In the genomic region with DNA sequence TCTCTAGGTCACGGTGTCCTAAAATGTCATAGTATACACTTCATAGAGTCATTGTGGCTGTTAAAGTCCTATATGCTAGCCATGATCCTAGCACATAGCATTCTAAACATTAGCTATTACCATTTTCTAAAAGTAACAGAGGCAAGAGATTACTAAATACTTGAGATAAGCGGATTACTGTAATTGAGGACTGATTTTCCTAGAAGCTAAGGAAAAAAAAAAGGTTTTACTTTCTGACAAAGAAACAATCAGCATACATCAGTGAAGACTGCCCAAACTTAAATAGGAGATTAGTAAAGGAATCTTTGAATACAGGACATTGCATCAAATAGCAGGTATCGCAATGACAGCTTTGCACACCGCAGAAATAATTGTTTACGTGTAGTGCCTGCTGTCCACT, we compare ENCODE assay signal across 20 cellular contexts.
DNase-seq lines count a peak whose midpoint lies in the region; ATAC-seq and TF ChIP-seq lines count a peak whose summit lies in the region.
"Had no signal": no experiment of that assay in that cellular context is flagged by ENCODE, and none has a peak within 500 bp of the region (broad histone marks: within the 10 kb centered on the region; RNA-seq: fewer than 3 reads in every experiment).

No MANE protein-coding gene starts in this region.

- DNase-seq in left ventricle myocardium inferior (no peak), Right ventricle myocardium inferior (ENCODE audit: missing footprints) (no peak), NCI-H524 treated with DMSO at 0.1 percent for 48 hours (lab: John Stamatoyannopoulos, UW) (peak; percentile 74), retinal pigment epithelial cell (ENCODE audit: low read depth) (peak; percentile 51), brain microvascular endothelial cell (no peak)
- no peak for DNase-seq in effector CD8-positive, alpha-beta T cell (lab: John Stamatoyannopoulos, UW)
- DNase-seq: Calu3; CD8-positive, alpha-beta T cell; DMS 273 treated with DMSO at 0.1 percent for 48 hours; DMS53; DND-41; EL; GM23248; HCEC 1CT had no signal

- intact Hi-C loops in left ventricle myocardium inferior (cut with micrococcal nuclease) (no loop called here), Right ventricle myocardium inferior (cut with DNase I) (no loop called here)

- H3K9me3 ChIP-seq in left ventricle myocardium inferior (replicated peaks) = no peaks in the 10 kb centered on the region
- H3K9me3 ChIP-seq: A549, BLaER1 had no signal

- in situ Hi-C loops in brain microvascular endothelial cell (cut with HindIII; ENCODE audit: low pct_ligation_motif_present, low sequenced_read_pairs) = no loop called here

- no peak for ATAC-seq in Right ventricle myocardium inferior
- no peak for ATAC-seq in HG02852 (IDR thresholded peaks at IDR 0.05; ENCODE audit: unreplicated experiment)
- ATAC-seq: A549; CD8-positive, alpha-beta T cell; GM12878 had no signal

- TF ChIP-seq CTCF in left ventricle myocardium inferior (IDR thresholded peaks at IDR 0.05; ENCODE audit: borderline replicate concordance) = no peak
- TF ChIP-seq CTCF in retinal pigment epithelial cell (conservative IDR thresholded peaks at IDR 0.05; ENCODE audit: low read depth, low read length) = no peak
- no peak for TF ChIP-seq CTCF in brain microvascular endothelial cell (IDR thresholded peaks at IDR 0.05; ENCODE audit: low read depth, low read length, missing control alignments)

- H3K4me3 ChIP-seq in left ventricle myocardium inferior = no peak overlapping the region
- H3K4me3 ChIP-seq in retinal pigment epithelial cell (ENCODE audit: low read length) = no peak overlapping the region
- no peak overlapping the region for H3K4me3 ChIP-seq in brain microvascular endothelial cell (ENCODE audit: low read depth, low read length)
- H3K4me3 ChIP-seq: A549, BLaER1, GM12878, GM23248 had no signal

- H3K27ac ChIP-seq in left ventricle myocardium inferior (replicated peaks) (peak overlapping the region; percentile 85), brain microvascular endothelial cell (no peak overlapping the region)
- H3K27ac ChIP-seq: 22Rv1, BLaER1, GM23248, HL-60 had no signal

- no peaks in the 10 kb centered on the region for H3K36me3 ChIP-seq in left ventricle myocardium inferior
- H3K36me3 ChIP-seq in brain microvascular endothelial cell (replicated peaks) = no peaks in the 10 kb centered on the region
- H3K36me3 ChIP-seq: BLaER1 had no signal

- H3K27me3 ChIP-seq in left ventricle myocardium inferior (ENCODE audit: low read depth) = no peaks in the 10 kb centered on the region
- no peaks in the 10 kb centered on the region for H3K27me3 ChIP-seq in brain microvascular endothelial cell (replicated peaks)
- H3K27me3 ChIP-seq: BLaER1 had no signal

- peaks cover 25% of the 10 kb centered on the region for H3K4me1 ChIP-seq in left ventricle myocardium inferior

Comparison
In these comparisons a context has a peak if more than half of its experiments do, and no peak if none do; other contexts are left out.
1. DNase-seq: peak in NCI-H524 treated with DMSO at 0.1 percent for 48 hours (single experiment) and retinal pigment epithelial cell (single experiment); none in left ventricle myocardium inferior (single experiment), Right ventricle myocardium inferior (single experiment), brain microvascular endothelial cell (single experiment) and effector CD8-positive, alpha-beta T cell (single experiment).